Comparison of ENCODE assay signal across 25 cellular contexts in genomic region chr6:16163066-16163465, GRCh38. TPM values are rescaled to one million over a fixed set of nuclear protein-coding genes. Genes with fewer than 3 reads are reported as not detected.
DNase-seq lines count a peak whose midpoint lies in the region; ATAC-seq and TF ChIP-seq lines count a peak whose summit lies in the region.
"Had no signal": no experiment of that assay in that cellular context is flagged by ENCODE, and none has a peak within 500 bp of the region (broad histone marks: within the 10 kb centered on the region; RNA-seq: fewer than 3 reads in every experiment).

No MANE protein-coding gene starts in this region.

- no peak for ATAC-seq in GM18505 (IDR thresholded peaks at IDR 0.05; ENCODE audit: unreplicated experiment)
- ATAC-seq: activated CD8-positive, alpha-beta memory T cell treated with anti-CD3 and anti-CD28 coated beads, Interleukin-2, amount 10 ng/mL, durations not matched to agents 7 days and 5 days; activated T-cell treated with anti-CD3 and anti-CD28 coated beads, Interleukin-2, amount 50 U/mL, for 4 hours; GM23338; left lobe of liver had no signal

- TF ChIP-seq POLR2A in GM18505 (IDR thresholded peaks at IDR 0.05; ENCODE audit: borderline replicate concordance, extremely low read depth, insufficient read depth, insufficient read length): no peak

- no peaks in the 10 kb centered on the region for H3K36me3 Mint-ChIP-seq in type B pancreatic cell
- H3K36me3 Mint-ChIP-seq: activated CD8-positive, alpha-beta memory T cell treated with anti-CD3 and anti-CD28 coated beads, Interleukin-2, amount 10 ng/mL, durations not matched to agents 7 days and 5 days had no signal

- H3K27ac Mint-ChIP-seq in type B pancreatic cell: peak overlapping the region; percentile 17
- H3K27ac Mint-ChIP-seq: activated CD8-positive, alpha-beta memory T cell treated with anti-CD3 and anti-CD28 coated beads, Interleukin-2, amount 10 ng/mL, durations not matched to agents 7 days and 5 days; GM23338; stimulated activated naive CD8-positive, alpha-beta T cell treated with anti-CD3 and anti-CD28 coated beads, Interleukin-15, Interleukin-2, amounts not matched to agents 100 ng/mL and 50 ng/mL, for 24 hours had no signal

- no peaks in the 10 kb centered on the region for H3K9me3 Mint-ChIP-seq in type B pancreatic cell
- H3K9me3 Mint-ChIP-seq: activated T-cell treated with anti-CD3 and anti-CD28 coated beads, Interleukin-2, amount 50 U/mL, for 4 hours; GM23338; stimulated activated naive CD8-positive, alpha-beta T cell treated with anti-CD3 and anti-CD28 coated beads, Interleukin-15, Interleukin-2, amounts not matched to agents 100 ng/mL and 50 ng/mL, for 24 hours had no signal

- no peak overlapping the region for H3K4me3 Mint-ChIP-seq in type B pancreatic cell
- H3K4me3 Mint-ChIP-seq: activated CD8-positive, alpha-beta memory T cell treated with anti-CD3 and anti-CD28 coated beads, Interleukin-2, amount 10 ng/mL, durations not matched to agents 7 days and 5 days; activated T-cell treated with anti-CD3 and anti-CD28 coated beads, Interleukin-2, amount 50 U/mL, for 4 hours; GM23338; stimulated activated naive CD8-positive, alpha-beta T cell treated with anti-CD3 and anti-CD28 coated beads, Interleukin-15, Interleukin-2, amounts not matched to agents 100 ng/mL and 50 ng/mL, for 24 hours had no signal

- H3K27me3 Mint-ChIP-seq in type B pancreatic cell: peaks cover 9% of the 10 kb centered on the region

- no peak for TF ChIP-seq CTCF in type B pancreatic cell (conservative IDR thresholded peaks at IDR 0.05)

- peaks cover 23% of the 10 kb centered on the region for H3K4me1 Mint-ChIP-seq in type B pancreatic cell (ENCODE audit: unreplicated experiment)

- DNase-seq in NCI-H2081 (lab: John Stamatoyannopoulos, UW) (peak; percentile 29 to 76), NCI-H2081 treated with DMSO at 0.1 percent for 48 hours (lab: John Stamatoyannopoulos, UW) (no peak), NCI-H774 (lab: John Stamatoyannopoulos, UW) (peak; percentile 36), dermis blood vessel endothelial cell (peak; percentile 42), type B pancreatic cell (ENCODE audit: extremely low spot score, unreplicated experiment) (no peak), RPMI8226 (no peak)
- no peak for DNase-seq in activated CD8-positive, alpha-beta memory T cell treated with anti-CD3 and anti-CD28 coated beads for 24 hours
- DNase-seq: activated CD8-positive, alpha-beta memory T cell treated with anti-CD3 and anti-CD28 coated beads, Interleukin-2, amount 10 ng/mL, durations not matched to agents 7 days and 5 days; activated T-cell treated with anti-CD3 and anti-CD28 coated beads, Interleukin-2, amount 50 U/mL, for 4 hours; colonic mucosa; effector memory CD4-positive, alpha-beta T cell; EL; glutamatergic neuron; NCI-H1048; NCI-H187 treated with DMSO at 0.1 percent for 48 hours; NCI-H2227 treated with DMSO at 0.1 percent for 48 hours; NCI-H82; Right ventricle myocardium superior; small intestine; T-helper 2 cell; testis had no signal

RNA-seq across cellular contexts. Expression of gene MYLIP, which starts 34.2 kb away (rescaled TPM):
- total RNA-seq in dermis blood vessel endothelial cell: 28.4 and 54.8 TPM in 2 replicates
- total RNA-seq in type B pancreatic cell (ENCODE audit: low replicate concordance): 44.4 and 54.9 TPM in 2 replicates

Comparison
In these comparisons a context has a peak if more than half of its experiments do, and no peak if none do; other contexts are left out.
1. DNase-seq: peak in NCI-H2081 (2 of 2), NCI-H774 (single experiment) and dermis blood vessel endothelial cell (single experiment); none in NCI-H2081 treated with DMSO at 0.1 percent for 48 hours (single experiment), type B pancreatic cell (single experiment), RPMI8226 (single experiment) and activated CD8-positive, alpha-beta memory T cell treated with anti-CD3 and anti-CD28 coated beads for 24 hours (single experiment).